Comparison of ENCODE assay signal across 8 cellular contexts in genomic region chrX:40644821-40645358, GRCh38. TPM values are rescaled to one million over a fixed set of nuclear protein-coding genes. Genes with fewer than 3 reads are reported as not detected.
DNase-seq lines count a peak whose midpoint lies in the region; ATAC-seq, FAIRE-seq and TF ChIP-seq lines count a peak whose summit lies in the region.

No MANE protein-coding gene starts in this region.

- H3K9ac ChIP-seq in smooth muscle cell (ENCODE audit: low read depth): no peak overlapping the region

- no peaks in the 10 kb centered on the region for H3K9me3 ChIP-seq in smooth muscle cell (replicated peaks; ENCODE audit: low read depth)

- no peak for DNase-seq in GM12891 (ENCODE audit: insufficient read length, low spot score)
- DNase-seq in SW480 (ENCODE audit: low spot score): peak; percentile 39
- peak; percentile 79 for DNase-seq in hepatic stellate cell (ENCODE audit: low spot score)
- no peak for DNase-seq in smooth muscle cell (lab: John Stamatoyannopoulos, UW; ENCODE audit: unreplicated experiment)
- no peak for DNase-seq in cerebellum (ENCODE audit: low spot score)
- DNase-seq in NCI-H2081 treated with DMSO at 0.1 percent for 48 hours (lab: John Stamatoyannopoulos, UW): no peak

- no peaks in the 10 kb centered on the region for H3F3A ChIP-seq in smooth muscle cell (ENCODE audit: low read depth)

- peak; percentile 38 for ATAC-seq in HG03159 (IDR thresholded peaks at IDR 0.05; ENCODE audit: unreplicated experiment)

- 0 out of 2 replicates have a peak, but pooled peaks have one; percentile 29 for TF ChIP-seq POLR2A in GM12891 (IDR thresholded peaks at IDR 0.05; ENCODE audit: low read depth, low read length)

- H3K27ac ChIP-seq in angular gyrus (ENCODE audit: low read depth, low read length) (peak overlapping the region; percentile 62), smooth muscle cell (ENCODE audit: low read depth) (peak overlapping the region; percentile 59)

- H3K4me3 ChIP-seq in smooth muscle cell: peak overlapping the region; percentile 30

- peaks cover 30% of the 10 kb centered on the region for H3K79me2 ChIP-seq in smooth muscle cell (ENCODE audit: low read depth)

- peak; percentile 71 for FAIRE-seq in GM12891 (lab: Jason Lieb, UNC)

- H4K20me1 ChIP-seq in smooth muscle cell (ENCODE audit: low read depth): peaks cover 7% of the 10 kb centered on the region

- H3K4me1 ChIP-seq in smooth muscle cell (ENCODE audit: low read depth): no peaks in the 10 kb centered on the region

- no peaks in the 10 kb centered on the region for H3K36me3 ChIP-seq in smooth muscle cell (ENCODE audit: low read depth)

- peak overlapping the region; percentile 77 for H3K4me2 ChIP-seq in smooth muscle cell

- WGBS in smooth muscle cell (ENCODE audit: low lambda C conversion rate): 60% methylated on average over 4 of the region's 4 CpGs

- H3K27me3 ChIP-seq in smooth muscle cell (ENCODE audit: low read depth): no peaks in the 10 kb centered on the region

- TF ChIP-seq CTCF in smooth muscle cell (IDR thresholded peaks at IDR 0.05; ENCODE audit: borderline replicate concordance, insufficient read depth, poor library complexity, severe bottlenecking): no peak

- no peak overlapping the region for H2AFZ ChIP-seq in smooth muscle cell (ENCODE audit: low read depth)

TF ChIP-seq in GM12891, 5 proteins besides CTCF, POLR2A, EP300 and RAD21:
- TF ChIP-seq PAX5 (IDR thresholded peaks at IDR 0.05; ENCODE audit: insufficient read depth, low read length, severe bottlenecking): no peak
- no peak for TF ChIP-seq POU2F2 (IDR thresholded peaks at IDR 0.05; ENCODE audit: low read depth, low read length)
- TF ChIP-seq TAF1 (IDR thresholded peaks at IDR 0.05; ENCODE audit: low read depth, low read length): peak; percentile 65
- TF ChIP-seq SPI1 (IDR thresholded peaks at IDR 0.05; ENCODE audit: low read depth, low read length): peak; percentile 68
- TF ChIP-seq POLR2AphosphoS5 (IDR thresholded peaks at IDR 0.05; ENCODE audit: low read depth, low read length): no peak

RNA-seq across cellular contexts. Expression of gene CXorf38, which starts 2.5 kb away (rescaled TPM):
- 9.2 TPM for polyA plus RNA-seq in GM12891 (2012; ENCODE audit: low read depth, missing spikeins)
- total RNA-seq in smooth muscle cell (11.0 and 19.8 TPM in 2 replicates), cerebellum (9.8 TPM)
- polyA plus RNA-seq in smooth muscle cell: 7.0 and 8.5 TPM in 2 replicates

RNA-seq across cellular contexts. Expression of gene MPC1L, which starts 21.7 kb away (rescaled TPM):
- not detected for polyA plus RNA-seq in GM12891 (2012; ENCODE audit: low read depth, missing spikeins)
- total RNA-seq in smooth muscle cell (1.1 TPM in 1 of 2 replicates, not detected in the other), cerebellum (not detected)
- polyA plus RNA-seq in smooth muscle cell: not detected in 2 replicates

Comparison
In these comparisons a context has a peak if more than half of its experiments do, and no peak if none do; other contexts are left out.
1. DNase-seq: peak in SW480 (single experiment) and hepatic stellate cell (single experiment); none in GM12891 (single experiment), smooth muscle cell (single experiment), cerebellum (single experiment) and NCI-H2081 treated with DMSO at 0.1 percent for 48 hours (single experiment).